ENCODE assay signal across 13 cellular contexts in genomic region chr20:14829897-14830296, GRCh38.
DNase-seq lines count a peak whose midpoint lies in the region; ATAC-seq and TF ChIP-seq lines count a peak whose summit lies in the region.
"Had no signal": no experiment of that assay in that cellular context is flagged by ENCODE, and none has a peak within 500 bp of the region (broad histone marks: within the 10 kb centered on the region; RNA-seq: fewer than 3 reads in every experiment).

No MANE protein-coding gene starts in this region.

- peak; percentile 92 for DNase-seq in NCI-H1105 treated with DMSO at 0.1 percent for 48 hours (lab: John Stamatoyannopoulos, UW)
- DNase-seq in memory B cell (ENCODE audit: low spot score in 2 of 2), result no peak
- no peak for DNase-seq in heart left ventricle
- no peak for DNase-seq in glutamatergic neuron
- DNase-seq in thyroid gland, result no peak
- DNase-seq in KBM-7, result no peak
- DNase-seq: NCI-H82; stimulated activated CD4-positive, alpha-beta T cell treated with anti-CD3 and anti-CD28 coated beads, Interleukin-1b, Interleukin-23, amount 100 ng/mL, for 48 hours; tibial artery had no signal

- H3K27ac ChIP-seq in heart left ventricle (no peak overlapping the region), thyroid gland (no peak overlapping the region)
- H3K27ac ChIP-seq: tibial artery had no signal

- H3K4me1 ChIP-seq in heart left ventricle (no peaks in the 10 kb centered on the region), thyroid gland (peaks cover 0 to 6% of the 10 kb centered on the region in 2 donors)
- H3K4me1 ChIP-seq: tibial artery had no signal

- no peaks in the 10 kb centered on the region for H3K9me3 Mint-ChIP-seq in memory B cell
- H3K9me3 Mint-ChIP-seq in glutamatergic neuron (ENCODE audit: unreplicated experiment), result no peaks in the 10 kb centered on the region
- H3K9me3 Mint-ChIP-seq: nephron had no signal

- H3K4me3 ChIP-seq in heart left ventricle (no peak overlapping the region), thyroid gland (replicated peaks in 1 of 3) (no peak overlapping the region)
- H3K4me3 ChIP-seq: tibial artery had no signal

- H3K36me3 Mint-ChIP-seq in memory B cell (no peaks in the 10 kb centered on the region), glutamatergic neuron (ENCODE audit: unreplicated experiment) (no peaks in the 10 kb centered on the region)

- H3K27me3 Mint-ChIP-seq in memory B cell (no peaks in the 10 kb centered on the region), glutamatergic neuron (ENCODE audit: unreplicated experiment) (peaks cover 2% of the 10 kb centered on the region)

- H3K36me3 ChIP-seq in heart left ventricle (no peaks in the 10 kb centered on the region), thyroid gland (no peaks in the 10 kb centered on the region)
- H3K36me3 ChIP-seq: tibial artery had no signal

- H3K9me3 ChIP-seq in heart left ventricle (no peaks in the 10 kb centered on the region), thyroid gland (no peaks in the 10 kb centered on the region)
- H3K9me3 ChIP-seq: tibial artery had no signal

- no peak overlapping the region for H3K27ac Mint-ChIP-seq in memory B cell
- H3K27ac Mint-ChIP-seq in glutamatergic neuron (ENCODE audit: unreplicated experiment), result no peak overlapping the region
- H3K27ac Mint-ChIP-seq: nephron; T-helper 2 cell treated with Interferon-gamma antibody and Interleukin-4, amounts not matched to agents 5 μg/mL and 100 μg/mL, for 36 hours had no signal

- H3K4me3 Mint-ChIP-seq in memory B cell (no peak overlapping the region), glutamatergic neuron (ENCODE audit: unreplicated experiment) (no peak overlapping the region)
- H3K4me3 Mint-ChIP-seq: nephron; T-helper 2 cell treated with Interferon-gamma antibody and Interleukin-4, amounts not matched to agents 5 μg/mL and 100 μg/mL, for 36 hours had no signal

- in situ Hi-C loops in KBM-7 (cut with MboI; ENCODE audit: low pct_unique_long_range_greater_than_20kb, low sequenced_read_pairs), result no loop called here

- ATAC-seq in GM19372 (IDR thresholded peaks at IDR 0.05; ENCODE audit: low read depth, unreplicated experiment) (peak; percentile 32), HG02884 (IDR thresholded peaks at IDR 0.05; ENCODE audit: unreplicated experiment) (peak; percentile 46), memory B cell (ENCODE audit: low read depth) (peak; percentile 43), heart left ventricle (no peak)

- TF ChIP-seq POLR2A in heart left ventricle (IDR thresholded peaks at IDR 0.05) (no peak), thyroid gland (IDR thresholded peaks at IDR 0.05) (no peak)

- 68 to 80% (median 76%) methylated on average over 1 of the region's 1 CpG for WGBS in heart left ventricle, 4 donors
- 27 to 42% methylated on average over 1 of the region's 1 CpG for WGBS in thyroid gland, 2 donors

- H3K4me1 Mint-ChIP-seq in memory B cell (peaks cover 2% of the 10 kb centered on the region), glutamatergic neuron (ENCODE audit: low read depth, unreplicated experiment) (peaks cover 33% of the 10 kb centered on the region)
- H3K4me1 Mint-ChIP-seq: nephron had no signal

- TF ChIP-seq CTCF in heart left ventricle (IDR thresholded peaks at IDR 0.05) (no peak), glutamatergic neuron (IDR thresholded peaks at IDR 0.05; ENCODE audit: partially characterized antibody, unreplicated experiment) (no peak), thyroid gland (IDR thresholded peaks at IDR 0.05) (no peak)

- intact Hi-C loops in heart left ventricle (cut with DNase I), result no loop called here
- intact Hi-C loops in thyroid gland (cut with DNase I), result no loop called here

- H3K27me3 ChIP-seq in heart left ventricle (no peaks in the 10 kb centered on the region), thyroid gland (no peaks in the 10 kb centered on the region)
- H3K27me3 ChIP-seq: tibial artery had no signal

Comparison
In these comparisons a context has a peak if more than half of its experiments do, and no peak if none do; other contexts are left out.
1. ATAC-seq: peak in GM19372 (single experiment), HG02884 (single experiment) and memory B cell (single experiment); none in heart left ventricle (0 of 4).